ENCODE assay signal across 1 cellular context in genomic region chr13:49549289-49549688, GRCh38.
TF ChIP-seq lines count a peak whose summit lies in the region.

No MANE protein-coding gene starts in this region.

TF ChIP-seq in HCT116, 20 proteins besides CTCF, POLR2A, EP300 and RAD21 (continued from another document):
- TF ChIP-seq ZFX (IDR thresholded peaks at IDR 0.05): no peak
- TF ChIP-seq, protein P1, sequence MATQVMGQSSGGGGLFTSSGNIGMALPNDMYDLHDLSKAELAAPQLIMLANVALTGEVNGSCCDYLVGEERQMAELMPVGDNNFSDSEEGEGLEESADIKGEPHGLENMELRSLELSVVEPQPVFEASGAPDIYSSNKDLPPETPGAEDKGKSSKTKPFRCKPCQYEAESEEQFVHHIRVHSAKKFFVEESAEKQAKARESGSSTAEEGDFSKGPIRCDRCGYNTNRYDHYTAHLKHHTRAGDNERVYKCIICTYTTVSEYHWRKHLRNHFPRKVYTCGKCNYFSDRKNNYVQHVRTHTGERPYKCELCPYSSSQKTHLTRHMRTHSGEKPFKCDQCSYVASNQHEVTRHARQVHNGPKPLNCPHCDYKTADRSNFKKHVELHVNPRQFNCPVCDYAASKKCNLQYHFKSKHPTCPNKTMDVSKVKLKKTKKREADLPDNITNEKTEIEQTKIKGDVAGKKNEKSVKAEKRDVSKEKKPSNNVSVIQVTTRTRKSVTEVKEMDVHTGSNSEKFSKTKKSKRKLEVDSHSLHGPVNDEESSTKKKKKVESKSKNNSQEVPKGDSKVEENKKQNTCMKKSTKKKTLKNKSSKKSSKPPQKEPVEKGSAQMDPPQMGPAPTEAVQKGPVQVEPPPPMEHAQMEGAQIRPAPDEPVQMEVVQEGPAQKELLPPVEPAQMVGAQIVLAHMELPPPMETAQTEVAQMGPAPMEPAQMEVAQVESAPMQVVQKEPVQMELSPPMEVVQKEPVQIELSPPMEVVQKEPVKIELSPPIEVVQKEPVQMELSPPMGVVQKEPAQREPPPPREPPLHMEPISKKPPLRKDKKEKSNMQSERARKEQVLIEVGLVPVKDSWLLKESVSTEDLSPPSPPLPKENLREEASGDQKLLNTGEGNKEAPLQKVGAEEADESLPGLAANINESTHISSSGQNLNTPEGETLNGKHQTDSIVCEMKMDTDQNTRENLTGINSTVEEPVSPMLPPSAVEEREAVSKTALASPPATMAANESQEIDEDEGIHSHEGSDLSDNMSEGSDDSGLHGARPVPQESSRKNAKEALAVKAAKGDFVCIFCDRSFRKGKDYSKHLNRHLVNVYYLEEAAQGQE (IDR thresholded peaks at IDR 0.05; ENCODE audit: low read depth): no peak
- no peak for TF ChIP-seq TCF7L2 (IDR thresholded peaks at IDR 0.05; ENCODE audit: borderline replicate concordance, extremely low read depth, insufficient read depth, insufficient read length)
- no peak for TF ChIP-seq EGR1 (IDR thresholded peaks at IDR 0.05; ENCODE audit: low read depth)
- TF ChIP-seq, protein P2, sequence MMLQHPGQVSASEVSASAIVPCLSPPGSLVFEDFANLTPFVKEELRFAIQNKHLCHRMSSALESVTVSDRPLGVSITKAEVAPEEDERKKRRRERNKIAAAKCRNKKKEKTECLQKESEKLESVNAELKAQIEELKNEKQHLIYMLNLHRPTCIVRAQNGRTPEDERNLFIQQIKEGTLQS (IDR thresholded peaks at IDR 0.05): no peak
- no peak for TF ChIP-seq ELF1 (IDR thresholded peaks at IDR 0.05; ENCODE audit: borderline replicate concordance, low read depth)
- no peak for TF ChIP-seq YY1 (IDR thresholded peaks at IDR 0.05; ENCODE audit: extremely low read depth, insufficient replicate concordance, low read depth, low read length)
- no peak for TF ChIP-seq CBX3 (IDR thresholded peaks at IDR 0.05; ENCODE audit: low read depth)
- TF ChIP-seq, protein P3, sequence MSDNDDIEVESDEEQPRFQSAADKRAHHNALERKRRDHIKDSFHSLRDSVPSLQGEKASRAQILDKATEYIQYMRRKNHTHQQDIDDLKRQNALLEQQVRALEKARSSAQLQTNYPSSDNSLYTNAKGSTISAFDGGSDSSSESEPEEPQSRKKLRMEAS (IDR thresholded peaks at IDR 0.05): no peak
